24 cellular contexts compared by ENCODE assay signal in genomic region chr6:100512203-100512862, GRCh38. TPM values are rescaled to one million over a fixed set of nuclear protein-coding genes. Genes with fewer than 3 reads are reported as not detected.
DNase-seq lines count a peak whose midpoint lies in the region; FAIRE-seq and TF ChIP-seq lines count a peak whose summit lies in the region.
"Had no signal": no experiment of that assay in that cellular context is flagged by ENCODE, and none has a peak within 500 bp of the region (broad histone marks: within the 10 kb centered on the region; RNA-seq: fewer than 3 reads in every experiment).

No MANE protein-coding gene starts in this region.

- no peaks in the 10 kb centered on the region for H3K79me2 ChIP-seq in GM23248 (ENCODE audit: insufficient read depth)

- H3K27ac Mint-ChIP-seq in activated CD4-positive, alpha-beta T cell treated with anti-CD3 and anti-CD28 coated beads, Interleukin-2, amount 10 ng/mL, durations not matched to agents 7 days and 5 days, result no peak overlapping the region
- H3K27ac Mint-ChIP-seq: activated B cell treated with CpG ODN at 0.5 μM for 24 hours, brain had no signal

- in situ Hi-C loops in GM23248 (cut with MboI), result no loop called here

- no peak overlapping the region for H3K4me3 ChIP-seq in GM23248
- H3K4me3 ChIP-seq in choroid plexus epithelial cell (ENCODE audit: low read depth, low read length), result no peak overlapping the region
- H3K4me3 ChIP-seq: BLaER1 treated with 17β-estradiol and CSF1 and Interleukin-3, amounts not matched to agents 10 nM and 100 nM; HAP-1; K562; ovary; smooth muscle cell; upper lobe of left lung had no signal

- H3K9me2 ChIP-seq in GM23248 (ENCODE audit: insufficient read depth), result no peaks in the 10 kb centered on the region

- no peak overlapping the region for H3K4me3 Mint-ChIP-seq in activated CD4-positive, alpha-beta T cell treated with anti-CD3 and anti-CD28 coated beads, Interleukin-2, amount 10 ng/mL, durations not matched to agents 7 days and 5 days
- H3K4me3 Mint-ChIP-seq: activated B cell treated with CpG ODN at 0.5 μM for 24 hours, brain had no signal

- H3F3A ChIP-seq in GM23248 (ENCODE audit: insufficient read depth), result peaks cover 22% of the 10 kb centered on the region

- H3K9me3 ChIP-seq in GM23248 (ENCODE audit: low read depth), result no peaks in the 10 kb centered on the region
- H3K9me3 ChIP-seq: BLaER1 treated with 17β-estradiol and CSF1 and Interleukin-3, amounts not matched to agents 10 nM and 100 nM; HAP-1; ovary; upper lobe of left lung had no signal

- 0 out of 2 replicates have a peak, but pooled peaks cover 6% of the 10 kb centered on the region for H3K4me1 ChIP-seq in GM23248 (ENCODE audit: insufficient read depth)
- H3K4me1 ChIP-seq: BLaER1 treated with 17β-estradiol and CSF1 and Interleukin-3, amounts not matched to agents 10 nM and 100 nM; upper lobe of left lung had no signal

- H3K27me3 Mint-ChIP-seq in activated CD4-positive, alpha-beta T cell treated with anti-CD3 and anti-CD28 coated beads, Interleukin-2, amount 10 ng/mL, durations not matched to agents 7 days and 5 days, result no peaks in the 10 kb centered on the region
- H3K27me3 Mint-ChIP-seq: activated B cell treated with CpG ODN at 0.5 μM for 24 hours, brain had no signal

- 89 to 91% methylated on average over 6 of the region's 6 CpGs for WGBS in GM23248 (ENCODE audit: low coverage in 1 of 2, low lambda C conversion rate in 2 of 2, missing lambda C conversion rate in 2 of 2), 2 experiments

- peaks cover 40% of the 10 kb centered on the region for H3K36me3 ChIP-seq in GM23248 (ENCODE audit: low read depth)
- H3K36me3 ChIP-seq: HAP-1, ovary had no signal

- no peak overlapping the region for H2AFZ ChIP-seq in GM23248

- CTCF ChIA-PET in activated CD4-positive, alpha-beta T cell treated with anti-CD3 and anti-CD28 coated beads, Interleukin-2, amount 10 ng/mL, durations not matched to agents 7 days and 5 days (lab: Charles Lee), result interaction anchor here (0.7 kb wide), 1 partner anchor 350 kb away, joined by 3 read pairs; no protein-coding TSS in a partner anchor

- no peaks in the 10 kb centered on the region for H3K9me3 Mint-ChIP-seq in activated CD4-positive, alpha-beta T cell treated with anti-CD3 and anti-CD28 coated beads, Interleukin-2, amount 10 ng/mL, durations not matched to agents 7 days and 5 days
- H3K9me3 Mint-ChIP-seq: activated B cell treated with CpG ODN at 0.5 μM for 24 hours had no signal

- H3K27me3 ChIP-seq in GM23248 (replicated peaks; ENCODE audit: insufficient read depth), result no peaks in the 10 kb centered on the region
- H3K27me3 ChIP-seq: BLaER1 treated with 17β-estradiol and CSF1 and Interleukin-3, amounts not matched to agents 10 nM and 100 nM; ovary; upper lobe of left lung had no signal

- TF ChIP-seq CTCF in choroid plexus epithelial cell (conservative IDR thresholded peaks at IDR 0.05; ENCODE audit: low read depth, low read length), result no peak

- no peak overlapping the region for H3K27ac ChIP-seq in GM23248
- H3K27ac ChIP-seq: BLaER1 treated with 17β-estradiol and CSF1 and Interleukin-3, amounts not matched to agents 10 nM and 100 nM; ovary; upper lobe of left lung had no signal

- DNase-seq in GM23248 (peak; percentile 60), RCC 7860 (ENCODE audit: low spot score) (peak; percentile 4), choroid plexus epithelial cell (ENCODE audit: low read depth) (peak; percentile 76), non-pigmented ciliary epithelial cell (ENCODE audit: low read depth) (peak; percentile 27), AML-193 (lab: John Stamatoyannopoulos, UW) (no peak)
- no peak for DNase-seq in activated CD4-positive, alpha-beta T cell treated with anti-CD3 and anti-CD28 coated beads, Interleukin-2, amount 10 ng/mL, durations not matched to agents 7 days and 5 days
- no peak for DNase-seq in activated CD4-positive, CD25-positive, alpha-beta regulatory T cell treated with anti-CD3 and anti-CD28 coated beads, Interleukin-2, amount 50 U/mL, for 72 hours
- DNase-seq: activated B cell treated with CpG ODN at 0.5 μM for 24 hours; activated gamma-delta T cell treated with Interleukin-2 at 50 U/mL for 16 hours; DND-41; effector memory CD4-positive, alpha-beta T cell; glutamatergic neuron; midbrain; NCI-H446 treated with DMSO at 0.1 percent for 48 hours; OCI-M1; ovary; stimulated activated naive CD4-positive, alpha-beta T cell; upper lobe of left lung had no signal

- peaks cover 42% of the 10 kb centered on the region for H3K36me3 Mint-ChIP-seq in activated CD4-positive, alpha-beta T cell treated with anti-CD3 and anti-CD28 coated beads, Interleukin-2, amount 10 ng/mL, durations not matched to agents 7 days and 5 days (ENCODE audit: low read depth)

- no peak for FAIRE-seq in RCC 7860 (lab: Jason Lieb, UNC)
- FAIRE-seq: islet of Langerhans, K562 had no signal

- no peaks in the 10 kb centered on the region for H4K20me1 ChIP-seq in GM23248 (ENCODE audit: insufficient read depth)
- H4K20me1 ChIP-seq: BLaER1 treated with 17β-estradiol and CSF1 and Interleukin-3, amounts not matched to agents 10 nM and 100 nM had no signal

- no peak overlapping the region for H3K4me2 ChIP-seq in GM23248 (ENCODE audit: unreplicated experiment)
- H3K4me2 ChIP-seq: BLaER1 treated with 17β-estradiol and CSF1 and Interleukin-3, amounts not matched to agents 10 nM and 100 nM; smooth muscle cell had no signal

- H3K9ac ChIP-seq in GM23248, result no peak overlapping the region
- H3K9ac ChIP-seq: BLaER1 treated with 17β-estradiol and CSF1 and Interleukin-3, amounts not matched to agents 10 nM and 100 nM had no signal

- POLR2A ChIA-PET in activated CD4-positive, alpha-beta T cell treated with anti-CD3 and anti-CD28 coated beads, Interleukin-2, amount 10 ng/mL, durations not matched to agents 7 days and 5 days (lab: Charles Lee), result no interaction called here

- H3K4me1 Mint-ChIP-seq in activated CD4-positive, alpha-beta T cell treated with anti-CD3 and anti-CD28 coated beads, Interleukin-2, amount 10 ng/mL, durations not matched to agents 7 days and 5 days, result peaks cover 2% of the 10 kb centered on the region
- H3K4me1 Mint-ChIP-seq: activated B cell treated with CpG ODN at 0.5 μM for 24 hours, brain had no signal

RNA-seq across cellular contexts. Expression of gene SIM1, which starts 47.6 kb away (rescaled TPM):
- 1.6 and 4.9 TPM in 2 replicates for total RNA-seq in GM23248 (2014; rRNA removed; shearing (Covaris generic))
- 1.2 and 1.5 TPM in 2 replicates for polyA plus RNA-seq in GM23248 (2016; fragmentation: Nextera tagmentation; extraction: Ambion mirVana)
- total RNA-seq in activated CD4-positive, alpha-beta T cell treated with anti-CD3 and anti-CD28 coated beads, Interleukin-2, amount 10 ng/mL, durations not matched to agents 7 days and 5 days, result not detected
- total RNA-seq: activated B cell treated with CpG ODN at 0.5 μM for 24 hours, K562, smooth muscle cell, upper lobe of left lung had no signal
- polyA plus RNA-seq: K562, ovary, smooth muscle cell had no signal

Comparison
In these comparisons a context has a peak if more than half of its experiments do, and no peak if none do; other contexts are left out.
1. DNase-seq: peak in GM23248 (single experiment), RCC 7860 (single experiment), choroid plexus epithelial cell (single experiment) and non-pigmented ciliary epithelial cell (single experiment); none in activated CD4-positive, alpha-beta T cell treated with anti-CD3 and anti-CD28 coated beads, Interleukin-2, amount 10 ng/mL, durations not matched to agents 7 days and 5 days (single experiment), activated CD4-positive, CD25-positive, alpha-beta regulatory T cell treated with anti-CD3 and anti-CD28 coated beads, Interleukin-2, amount 50 U/mL, for 72 hours (single experiment) and AML-193 (0 of 2).